Comparison of ENCODE assay signal across 13 cellular contexts in genomic region chr3:190053919-190054672, GRCh38.
DNase-seq lines count a peak whose midpoint lies in the region; ATAC-seq and TF ChIP-seq lines count a peak whose summit lies in the region.
"Had no signal": no experiment of that assay in that cellular context is flagged by ENCODE, and none has a peak within 500 bp of the region (broad histone marks: within the 10 kb centered on the region; RNA-seq: fewer than 3 reads in every experiment).

No MANE protein-coding gene starts in this region.

- TF ChIP-seq CTCF in fibroblast of mammary gland (conservative IDR thresholded peaks at IDR 0.05; ENCODE audit: control insufficient read depth, insufficient read depth, low read depth, low read length): peak; percentile 29
- TF ChIP-seq CTCF in type B pancreatic cell (conservative IDR thresholded peaks at IDR 0.05): peak; percentile 27

- no peaks in the 10 kb centered on the region for H3K9me3 ChIP-seq in CD4-positive, alpha-beta memory T cell (ENCODE audit: control insufficient read depth in 1 of 2, low read length in 2 of 2)

- ATAC-seq in left cardiac atrium (peak; percentile 23 to 51), SK-N-SH treated with all-trans-retinoic acid at 6 μM for 48 hours (peak; percentile 93), GM21786 (IDR thresholded peaks at IDR 0.05; ENCODE audit: unreplicated experiment) (no peak)
- ATAC-seq: activated T-helper 17 cell treated with anti-CD3 and anti-CD28 coated beads, Interleukin-2, amount 50 U/mL, for 72 hours had no signal

- H3K4me1 ChIP-seq in CD4-positive, alpha-beta memory T cell (ENCODE audit: insufficient read depth, low read length): no peaks in the 10 kb centered on the region

- POLR2A ChIA-PET in CD4-positive, alpha-beta memory T cell (lab: Charles Lee; ENCODE audit: partially characterized antibody): no interaction called here

- H3K36me3 Mint-ChIP-seq in type B pancreatic cell: no peaks in the 10 kb centered on the region
- no peaks in the 10 kb centered on the region for H3K36me3 Mint-ChIP-seq in CD4-positive, alpha-beta memory T cell

- CTCF ChIA-PET in CD4-positive, alpha-beta memory T cell (lab: Charles Lee; ENCODE audit: partially characterized antibody): interaction anchor here (0.5 kb wide), 1 partner anchor 13 kb away, joined by 3 read pairs; no protein-coding TSS in a partner anchor

- no peak overlapping the region for H3K4me3 Mint-ChIP-seq in type B pancreatic cell
- H3K4me3 Mint-ChIP-seq in CD4-positive, alpha-beta memory T cell: no peak overlapping the region
- H3K4me3 Mint-ChIP-seq: activated T-helper 17 cell treated with anti-CD3 and anti-CD28 coated beads, Interleukin-2, amount 50 U/mL, for 72 hours; H9 had no signal

- H3K36me3 ChIP-seq in CD4-positive, alpha-beta memory T cell (ENCODE audit: insufficient read depth, low read length): no peaks in the 10 kb centered on the region

- H3K4me1 Mint-ChIP-seq in type B pancreatic cell (ENCODE audit: unreplicated experiment): peaks cover 21% of the 10 kb centered on the region
- no peaks in the 10 kb centered on the region for H3K4me1 Mint-ChIP-seq in CD4-positive, alpha-beta memory T cell
- H3K4me1 Mint-ChIP-seq: activated T-helper 17 cell treated with anti-CD3 and anti-CD28 coated beads, Interleukin-2, amount 50 U/mL, for 72 hours had no signal

- DNase-seq in left cardiac atrium: no peak
- no peak for DNase-seq in cardiac septum (ENCODE audit: low spot score)
- peak; percentile 90 for DNase-seq in fibroblast of mammary gland (ENCODE audit: low read depth)
- no peak for DNase-seq in type B pancreatic cell (ENCODE audit: extremely low spot score, unreplicated experiment)
- no peak for DNase-seq in CD4-positive, alpha-beta memory T cell
- no peak for DNase-seq in SKM-1 treated with dmso at 0.1 percent for 144 hours (lab: John Stamatoyannopoulos, UW; ENCODE audit: unreplicated experiment)
- DNase-seq: GF-D8; H9; NCI-H1417; stimulated activated CD4-positive, alpha-beta T cell treated with anti-CD3 and anti-CD28 coated beads, Interleukin-1b, Interleukin-23, amount 100 ng/mL, for 48 hours had no signal

- H3K27me3 Mint-ChIP-seq in type B pancreatic cell: no peaks in the 10 kb centered on the region
- H3K27me3 Mint-ChIP-seq in CD4-positive, alpha-beta memory T cell: peaks cover 3 to 5% of the 10 kb centered on the region in 2 donors

- no peaks in the 10 kb centered on the region for H3K27me3 ChIP-seq in CD4-positive, alpha-beta memory T cell (ENCODE audit: insufficient read depth, low read length)

- no peak overlapping the region for H3K27ac ChIP-seq in CD4-positive, alpha-beta memory T cell (ENCODE audit: low read depth, low read length)

- intact Hi-C loops in left cardiac atrium (cut with DNase I): no loop called here
- intact Hi-C loops in cardiac septum (cut with DNase I): no loop called here
- intact Hi-C loops in CD4-positive, alpha-beta memory T cell (cut with micrococcal nuclease): no loop called here

- H3K9me3 Mint-ChIP-seq in type B pancreatic cell: no peaks in the 10 kb centered on the region
- no peaks in the 10 kb centered on the region for H3K9me3 Mint-ChIP-seq in CD4-positive, alpha-beta memory T cell
- H3K9me3 Mint-ChIP-seq: activated T-helper 17 cell treated with anti-CD3 and anti-CD28 coated beads, Interleukin-2, amount 50 U/mL, for 72 hours; H9 had no signal

- H3K27ac Mint-ChIP-seq in type B pancreatic cell: peak overlapping the region; percentile 19
- H3K27ac Mint-ChIP-seq in CD4-positive, alpha-beta memory T cell: no peak overlapping the region
- H3K27ac Mint-ChIP-seq: activated T-helper 17 cell treated with anti-CD3 and anti-CD28 coated beads, Interleukin-2, amount 50 U/mL, for 72 hours had no signal

- H3K4me3 ChIP-seq in fibroblast of mammary gland (ENCODE audit: control insufficient read depth, low read depth, low read length): no peak overlapping the region
- no peak overlapping the region for H3K4me3 ChIP-seq in CD4-positive, alpha-beta memory T cell (ENCODE audit: low read length in 2 of 2)

TF ChIP-seq in SK-N-SH treated with all-trans-retinoic acid at 6 μM for 48 hours, 23 proteins besides CTCF, POLR2A, EP300 and RAD21:
- no peak for TF ChIP-seq ESRRG (CRISPR knock-in tag; IDR thresholded peaks at IDR 0.05)
